Comparison of ENCODE assay signal across 1 cellular context in the genomic region with DNA sequence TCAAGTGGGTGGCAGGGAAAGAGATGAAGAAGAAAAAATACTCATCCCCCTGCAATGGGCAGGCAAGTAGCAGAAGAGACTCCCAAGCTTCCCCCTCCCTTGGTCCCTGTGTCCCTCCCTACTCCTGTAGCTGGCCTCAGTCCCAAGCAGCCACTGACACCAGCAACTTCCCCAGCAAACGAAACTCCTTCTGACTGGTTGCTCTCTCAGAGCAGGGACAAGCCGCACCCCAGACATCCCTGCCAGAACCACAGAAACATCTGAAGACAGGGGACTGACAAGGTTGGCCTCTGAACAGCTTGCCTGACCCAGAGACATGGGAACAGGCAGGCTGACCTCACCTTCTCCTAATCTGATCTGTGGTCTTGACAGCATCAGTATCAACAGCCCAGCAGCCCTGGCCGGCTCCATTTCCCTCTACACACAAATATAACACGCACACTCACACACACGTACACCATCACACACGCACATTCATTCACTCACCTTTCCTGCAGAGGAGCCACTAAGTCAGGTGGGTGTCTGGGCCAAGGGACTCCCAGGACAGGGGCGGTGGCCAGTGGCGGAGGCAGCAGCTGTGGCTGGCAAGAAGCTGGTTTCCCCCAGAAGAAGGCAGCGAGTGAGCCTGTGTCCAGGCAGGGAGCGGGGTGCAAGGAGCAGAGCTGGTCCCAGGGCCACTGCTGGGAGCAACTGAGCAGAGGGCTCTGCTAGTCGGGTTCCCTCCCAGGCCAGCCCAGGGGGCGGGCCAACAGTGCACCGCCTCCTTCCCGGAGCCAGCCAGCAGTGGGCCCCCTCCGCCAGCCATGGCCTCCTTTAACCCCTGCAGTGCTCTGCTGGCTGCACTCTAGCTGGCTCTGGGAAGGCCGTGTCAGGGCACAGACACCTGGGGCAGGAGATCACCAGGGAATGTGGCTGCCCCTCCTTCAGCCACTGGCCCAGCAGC.
TF ChIP-seq lines count a peak whose summit lies in the region.

No MANE protein-coding gene starts in this region.

TF ChIP-seq in HepG2, 621 proteins besides CTCF, POLR2A, EP300 and RAD21 (continued from another document and continues in another):
- peak; percentile 80; the same call in 1 of the 2 replicates for TF ChIP-seq ZNF414 (CRISPR knock-in tag; IDR thresholded peaks at IDR 0.05)
- TF ChIP-seq, protein P1, sequence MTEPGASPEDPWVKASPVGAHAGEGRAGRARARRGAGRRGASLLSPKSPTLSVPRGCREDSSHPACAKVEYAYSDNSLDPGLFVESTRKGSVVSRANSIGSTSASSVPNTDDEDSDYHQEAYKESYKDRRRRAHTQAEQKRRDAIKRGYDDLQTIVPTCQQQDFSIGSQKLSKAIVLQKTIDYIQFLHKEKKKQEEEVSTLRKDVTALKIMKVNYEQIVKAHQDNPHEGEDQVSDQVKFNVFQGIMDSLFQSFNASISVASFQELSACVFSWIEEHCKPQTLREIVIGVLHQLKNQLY (CRISPR knock-in tag; IDR thresholded peaks at IDR 0.05) = no peak
- TF ChIP-seq, protein P2, sequence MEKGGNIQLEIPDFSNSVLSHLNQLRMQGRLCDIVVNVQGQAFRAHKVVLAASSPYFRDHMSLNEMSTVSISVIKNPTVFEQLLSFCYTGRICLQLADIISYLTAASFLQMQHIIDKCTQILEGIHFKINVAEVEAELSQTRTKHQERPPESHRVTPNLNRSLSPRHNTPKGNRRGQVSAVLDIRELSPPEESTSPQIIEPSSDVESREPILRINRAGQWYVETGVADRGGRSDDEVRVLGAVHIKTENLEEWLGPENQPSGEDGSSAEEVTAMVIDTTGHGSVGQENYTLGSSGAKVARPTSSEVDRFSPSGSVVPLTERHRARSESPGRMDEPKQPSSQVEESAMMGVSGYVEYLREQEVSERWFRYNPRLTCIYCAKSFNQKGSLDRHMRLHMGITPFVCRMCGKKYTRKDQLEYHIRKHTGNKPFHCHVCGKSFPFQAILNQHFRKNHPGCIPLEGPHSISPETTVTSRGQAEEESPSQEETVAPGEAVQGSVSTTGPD (CRISPR knock-in tag; IDR thresholded peaks at IDR 0.05) = no peak
- TF ChIP-seq CREM (IDR thresholded peaks at IDR 0.05) = no peak
- TF ChIP-seq CREM (CRISPR knock-in tag; IDR thresholded peaks at IDR 0.05) = no peak
- TF ChIP-seq ZFX (CRISPR knock-in tag; IDR thresholded peaks at IDR 0.05; ENCODE audit: low read depth) = peak; percentile 85
- TF ChIP-seq ZIK1 (CRISPR knock-in tag; IDR thresholded peaks at IDR 0.05; ENCODE audit: borderline replicate concordance, low read depth) = 0 out of 2 replicates have a peak, but pooled peaks have one; percentile 58
- no peak for TF ChIP-seq NFIC (IDR thresholded peaks at IDR 0.05; ENCODE audit: low read length)
- peak; percentile 37; the same call in 1 of the 2 replicates for TF ChIP-seq GFI1 (CRISPR knock-in tag; IDR thresholded peaks at IDR 0.05; ENCODE audit: borderline replicate concordance)
- no peak for TF ChIP-seq CSRNP2 (CRISPR knock-in tag; conservative IDR thresholded peaks at IDR 0.05; ENCODE audit: low read depth)
- TF ChIP-seq ZNF552 (CRISPR knock-in tag; IDR thresholded peaks at IDR 0.05; ENCODE audit: borderline replicate concordance) = 0 out of 2 replicates have a peak, but pooled peaks have one; percentile 79
- TF ChIP-seq CREBL2 (CRISPR knock-in tag; IDR thresholded peaks at IDR 0.05; ENCODE audit: borderline replicate concordance) = peak; percentile 52; the same call in 1 of the 2 replicates
- TF ChIP-seq, protein P3, sequence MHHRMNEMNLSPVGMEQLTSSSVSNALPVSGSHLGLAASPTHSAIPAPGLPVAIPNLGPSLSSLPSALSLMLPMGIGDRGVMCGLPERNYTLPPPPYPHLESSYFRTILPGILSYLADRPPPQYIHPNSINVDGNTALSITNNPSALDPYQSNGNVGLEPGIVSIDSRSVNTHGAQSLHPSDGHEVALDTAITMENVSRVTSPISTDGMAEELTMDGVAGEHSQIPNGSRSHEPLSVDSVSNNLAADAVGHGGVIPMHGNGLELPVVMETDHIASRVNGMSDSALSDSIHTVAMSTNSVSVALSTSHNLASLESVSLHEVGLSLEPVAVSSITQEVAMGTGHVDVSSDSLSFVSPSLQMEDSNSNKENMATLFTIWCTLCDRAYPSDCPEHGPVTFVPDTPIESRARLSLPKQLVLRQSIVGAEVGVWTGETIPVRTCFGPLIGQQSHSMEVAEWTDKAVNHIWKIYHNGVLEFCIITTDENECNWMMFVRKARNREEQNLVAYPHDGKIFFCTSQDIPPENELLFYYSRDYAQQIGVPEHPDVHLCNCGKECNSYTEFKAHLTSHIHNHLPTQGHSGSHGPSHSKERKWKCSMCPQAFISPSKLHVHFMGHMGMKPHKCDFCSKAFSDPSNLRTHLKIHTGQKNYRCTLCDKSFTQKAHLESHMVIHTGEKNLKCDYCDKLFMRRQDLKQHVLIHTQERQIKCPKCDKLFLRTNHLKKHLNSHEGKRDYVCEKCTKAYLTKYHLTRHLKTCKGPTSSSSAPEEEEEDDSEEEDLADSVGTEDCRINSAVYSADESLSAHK (CRISPR knock-in tag; IDR thresholded peaks at IDR 0.05; ENCODE audit: borderline replicate concordance) = no peak
- TF ChIP-seq RBFOX2 (IDR thresholded peaks at IDR 0.05; ENCODE audit: low read depth, low read length) = peak; percentile 64
- TF ChIP-seq KAT2B (IDR thresholded peaks at IDR 0.05; ENCODE audit: borderline replicate concordance, low read depth, low read length) = no peak
- TF ChIP-seq HOXA3 (CRISPR knock-in tag; IDR thresholded peaks at IDR 0.05) = peak; percentile 79
- TF ChIP-seq KLF6 (CRISPR knock-in tag; IDR thresholded peaks at IDR 0.05) = no peak
- no peak for TF ChIP-seq ZNF746 (CRISPR knock-in tag; IDR thresholded peaks at IDR 0.05)
- no peak for TF ChIP-seq ETV6 (CRISPR knock-in tag; conservative IDR thresholded peaks at IDR 0.05)
- no peak for TF ChIP-seq ZNF577 (CRISPR knock-in tag; IDR thresholded peaks at IDR 0.05; ENCODE audit: borderline replicate concordance, low read depth)
- TF ChIP-seq ARNT (IDR thresholded peaks at IDR 0.05) = no peak
- no peak for TF ChIP-seq ZNF484 (CRISPR knock-in tag; IDR thresholded peaks at IDR 0.05; ENCODE audit: borderline replicate concordance, low read depth)
- TF ChIP-seq ZNF598 (CRISPR knock-in tag; IDR thresholded peaks at IDR 0.05; ENCODE audit: borderline replicate concordance) = peak; percentile 56; the same call in 1 of the 2 replicates
- TF ChIP-seq ELF1 (CRISPR knock-in tag; IDR thresholded peaks at IDR 0.05) = 0 out of 2 replicates have a peak, but pooled peaks have one; percentile 28
- TF ChIP-seq NFE2L1 (CRISPR knock-in tag; IDR thresholded peaks at IDR 0.05; ENCODE audit: borderline replicate concordance) = 0 out of 2 replicates have a peak, but pooled peaks have one; percentile 28
- peak; percentile 34; the same call in 1 of the 2 replicates for TF ChIP-seq BHLHE40 (IDR thresholded peaks at IDR 0.05; ENCODE audit: low read length)
- TF ChIP-seq ZFP90 (CRISPR knock-in tag; IDR thresholded peaks at IDR 0.05; ENCODE audit: borderline replicate concordance) = peak; percentile 91; the same call in 1 of the 2 replicates
- TF ChIP-seq ZNF761 (CRISPR knock-in tag; conservative IDR thresholded peaks at IDR 0.05) = peak; percentile 61; the same call in 1 of the 2 replicates
- no peak for TF ChIP-seq ATAD3A (CRISPR knock-in tag; IDR thresholded peaks at IDR 0.05)
- peak; percentile 40; the same call in 1 of the 2 replicates for TF ChIP-seq ZFY (CRISPR knock-in tag; IDR thresholded peaks at IDR 0.05)
- TF ChIP-seq ZNF124 (CRISPR knock-in tag; IDR thresholded peaks at IDR 0.05) = 0 out of 2 replicates have a peak, but pooled peaks have one; percentile 18
- peak; percentile 41; the same call in 1 of the 2 replicates for TF ChIP-seq POGK (CRISPR knock-in tag; conservative IDR thresholded peaks at IDR 0.05)
- no peak; the same call in 1 of the 2 replicates for TF ChIP-seq THYN1 (CRISPR knock-in tag; IDR thresholded peaks at IDR 0.05; ENCODE audit: borderline replicate concordance, low read depth)
- peak; percentile 39; the same call in 1 of the 2 replicates for TF ChIP-seq SIN3A (IDR thresholded peaks at IDR 0.05; ENCODE audit: borderline replicate concordance, low read depth, low read length)
- TF ChIP-seq FOSL1 (CRISPR knock-in tag; IDR thresholded peaks at IDR 0.05; ENCODE audit: borderline replicate concordance) = no peak
- peak; percentile 72; the same call in 1 of the 2 replicates for TF ChIP-seq ZBTB38 (CRISPR knock-in tag; IDR thresholded peaks at IDR 0.05)
- no peak for TF ChIP-seq ZSCAN22 (CRISPR knock-in tag; IDR thresholded peaks at IDR 0.05)
- TF ChIP-seq, protein P4, sequence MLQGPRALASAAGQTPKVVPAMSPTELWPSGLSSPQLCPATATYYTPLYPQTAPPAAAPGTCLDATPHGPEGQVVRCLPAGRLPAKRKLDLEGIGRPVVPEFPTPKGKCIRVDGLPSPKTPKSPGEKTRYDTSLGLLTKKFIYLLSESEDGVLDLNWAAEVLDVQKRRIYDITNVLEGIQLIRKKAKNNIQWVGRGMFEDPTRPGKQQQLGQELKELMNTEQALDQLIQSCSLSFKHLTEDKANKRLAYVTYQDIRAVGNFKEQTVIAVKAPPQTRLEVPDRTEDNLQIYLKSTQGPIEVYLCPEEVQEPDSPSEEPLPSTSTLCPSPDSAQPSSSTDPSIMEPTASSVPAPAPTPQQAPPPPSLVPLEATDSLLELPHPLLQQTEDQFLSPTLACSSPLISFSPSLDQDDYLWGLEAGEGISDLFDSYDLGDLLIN (CRISPR knock-in tag; IDR thresholded peaks at IDR 0.05; ENCODE audit: borderline replicate concordance) = no peak; the same call in 1 of the 2 replicates
- TF ChIP-seq, protein P5, sequence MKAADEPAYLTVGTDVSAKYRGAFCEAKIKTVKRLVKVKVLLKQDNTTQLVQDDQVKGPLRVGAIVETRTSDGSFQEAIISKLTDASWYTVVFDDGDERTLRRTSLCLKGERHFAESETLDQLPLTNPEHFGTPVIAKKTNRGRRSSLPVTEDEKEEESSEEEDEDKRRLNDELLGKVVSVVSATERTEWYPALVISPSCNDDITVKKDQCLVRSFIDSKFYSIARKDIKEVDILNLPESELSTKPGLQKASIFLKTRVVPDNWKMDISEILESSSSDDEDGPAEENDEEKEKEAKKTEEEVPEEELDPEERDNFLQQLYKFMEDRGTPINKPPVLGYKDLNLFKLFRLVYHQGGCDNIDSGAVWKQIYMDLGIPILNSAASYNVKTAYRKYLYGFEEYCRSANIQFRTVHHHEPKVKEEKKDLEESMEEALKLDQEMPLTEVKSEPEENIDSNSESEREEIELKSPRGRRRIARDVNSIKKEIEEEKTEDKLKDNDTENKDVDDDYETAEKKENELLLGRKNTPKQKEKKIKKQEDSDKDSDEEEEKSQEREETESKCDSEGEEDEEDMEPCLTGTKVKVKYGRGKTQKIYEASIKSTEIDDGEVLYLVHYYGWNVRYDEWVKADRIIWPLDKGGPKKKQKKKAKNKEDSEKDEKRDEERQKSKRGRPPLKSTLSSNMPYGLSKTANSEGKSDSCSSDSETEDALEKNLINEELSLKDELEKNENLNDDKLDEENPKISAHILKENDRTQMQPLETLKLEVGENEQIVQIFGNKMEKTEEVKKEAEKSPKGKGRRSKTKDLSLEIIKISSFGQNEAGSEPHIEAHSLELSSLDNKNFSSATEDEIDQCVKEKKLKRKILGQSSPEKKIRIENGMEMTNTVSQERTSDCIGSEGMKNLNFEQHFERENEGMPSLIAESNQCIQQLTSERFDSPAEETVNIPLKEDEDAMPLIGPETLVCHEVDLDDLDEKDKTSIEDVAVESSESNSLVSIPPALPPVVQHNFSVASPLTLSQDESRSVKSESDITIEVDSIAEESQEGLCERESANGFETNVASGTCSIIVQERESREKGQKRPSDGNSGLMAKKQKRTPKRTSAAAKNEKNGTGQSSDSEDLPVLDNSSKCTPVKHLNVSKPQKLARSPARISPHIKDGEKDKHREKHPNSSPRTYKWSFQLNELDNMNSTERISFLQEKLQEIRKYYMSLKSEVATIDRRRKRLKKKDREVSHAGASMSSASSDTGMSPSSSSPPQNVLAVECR (CRISPR knock-in tag; IDR thresholded peaks at IDR 0.05; ENCODE audit: borderline replicate concordance) = peak; percentile 57
- TF ChIP-seq, protein P6, sequence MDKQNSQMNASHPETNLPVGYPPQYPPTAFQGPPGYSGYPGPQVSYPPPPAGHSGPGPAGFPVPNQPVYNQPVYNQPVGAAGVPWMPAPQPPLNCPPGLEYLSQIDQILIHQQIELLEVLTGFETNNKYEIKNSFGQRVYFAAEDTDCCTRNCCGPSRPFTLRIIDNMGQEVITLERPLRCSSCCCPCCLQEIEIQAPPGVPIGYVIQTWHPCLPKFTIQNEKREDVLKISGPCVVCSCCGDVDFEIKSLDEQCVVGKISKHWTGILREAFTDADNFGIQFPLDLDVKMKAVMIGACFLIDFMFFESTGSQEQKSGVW (CRISPR knock-in tag; IDR thresholded peaks at IDR 0.05; ENCODE audit: borderline replicate concordance) = no peak
- TF ChIP-seq ZMYM4 (CRISPR knock-in tag; IDR thresholded peaks at IDR 0.05) = peak; percentile 79
